Comparison of ENCODE assay signal across 10 cellular contexts in genomic region chr2:23636412-23636811, GRCh38.
DNase-seq lines count a peak whose midpoint lies in the region; TF ChIP-seq lines count a peak whose summit lies in the region.
"Had no signal": no experiment of that assay in that cellular context is flagged by ENCODE, and none has a peak within 500 bp of the region (broad histone marks: within the 10 kb centered on the region; RNA-seq: fewer than 3 reads in every experiment).

No MANE protein-coding gene starts in this region.

- no peak overlapping the region for H3K27ac Mint-ChIP-seq in activated T-helper 2 cell treated with anti-CD3 and anti-CD28 coated beads, Interferon-gamma antibody, Interleukin-2, Interleukin-4, amounts not matched to agents 10 μg/mL and 5 μg/mL and 100 μg/mL, durations not matched to agents 14 hours and 24 hours and 36 hours
- H3K27ac Mint-ChIP-seq in CD14-positive monocyte, result peak overlapping the region in 2 of 7 donors; percentile 24 to 33
- H3K27ac Mint-ChIP-seq in nephron progenitor cell, result no peak overlapping the region

- H3K9ac ChIP-seq in parathyroid adenoma, result no peak overlapping the region

- H3K9me3 ChIP-seq in parathyroid adenoma (ENCODE audit: control insufficient read depth, low read length), result no peaks in the 10 kb centered on the region

- DNase-seq in G401 (ENCODE audit: low spot score), result peak; percentile 27
- peak; percentile 36 for DNase-seq in OCI-M1 (lab: John Stamatoyannopoulos, UW)
- peak; percentile 48 for DNase-seq in fibroblast of the aortic adventitia (ENCODE audit: low read depth)
- no peak for DNase-seq in stimulated activated CD4-positive, alpha-beta T cell treated with anti-CD3 and anti-CD28 coated beads, Interleukin-2, amount 100 ng/mL, for 48 hours
- DNase-seq in activated T-helper 2 cell treated with anti-CD3 and anti-CD28 coated beads, Interferon-gamma antibody, Interleukin-2, Interleukin-4, amounts not matched to agents 10 μg/mL and 5 μg/mL and 100 μg/mL, durations not matched to agents 14 hours and 24 hours and 36 hours (ENCODE audit: low spot score), result no peak
- DNase-seq in CD14-positive monocyte (ENCODE audit: low spot score), result no peak
- no peak for DNase-seq in nephron progenitor cell
- DNase-seq: activated CD4-positive, alpha-beta T cell treated with anti-CD3 and anti-CD28 coated beads for 4 hours; NCI-H2081 treated with DMSO at 0.1 percent for 48 hours had no signal

- H3K27ac ChIP-seq in parathyroid adenoma, result no peak overlapping the region

- no peak overlapping the region for H3K4me3 Mint-ChIP-seq in activated T-helper 2 cell treated with anti-CD3 and anti-CD28 coated beads, Interferon-gamma antibody, Interleukin-2, Interleukin-4, amounts not matched to agents 10 μg/mL and 5 μg/mL and 100 μg/mL, durations not matched to agents 14 hours and 24 hours and 36 hours (ENCODE audit: low read depth)
- no peak overlapping the region for H3K4me3 Mint-ChIP-seq in CD14-positive monocyte
- H3K4me3 Mint-ChIP-seq in nephron progenitor cell, result no peak overlapping the region

- no peaks in the 10 kb centered on the region for H3K79me2 ChIP-seq in parathyroid adenoma

- no peaks in the 10 kb centered on the region for H3K4me1 ChIP-seq in parathyroid adenoma

- no peaks in the 10 kb centered on the region for H3K36me3 ChIP-seq in parathyroid adenoma (ENCODE audit: control insufficient read depth, insufficient read depth, low read length)

- peak overlapping the region; percentile 24 for H2AFZ ChIP-seq in parathyroid adenoma

- H3K27me3 Mint-ChIP-seq in activated T-helper 2 cell treated with anti-CD3 and anti-CD28 coated beads, Interferon-gamma antibody, Interleukin-2, Interleukin-4, amounts not matched to agents 10 μg/mL and 5 μg/mL and 100 μg/mL, durations not matched to agents 14 hours and 24 hours and 36 hours (ENCODE audit: low read depth), result no peaks in the 10 kb centered on the region
- H3K27me3 Mint-ChIP-seq in CD14-positive monocyte (ENCODE audit: low read depth in 3 of 3) (peaks cover 3 to 6% (median 5%) of the 10 kb centered on the region in 3 donors), nephron progenitor cell (ENCODE audit: low read depth, poor library complexity) (peaks cover 4% of the 10 kb centered on the region)

- H3K9me3 Mint-ChIP-seq in activated T-helper 2 cell treated with anti-CD3 and anti-CD28 coated beads, Interferon-gamma antibody, Interleukin-2, Interleukin-4, amounts not matched to agents 10 μg/mL and 5 μg/mL and 100 μg/mL, durations not matched to agents 14 hours and 24 hours and 36 hours, result no peaks in the 10 kb centered on the region
- H3K9me3 Mint-ChIP-seq in CD14-positive monocyte (peaks cover 0 to 5% (median 0%) of the 10 kb centered on the region in 7 donors), nephron progenitor cell (no peaks in the 10 kb centered on the region)

- no peaks in the 10 kb centered on the region for H3K4me1 Mint-ChIP-seq in activated T-helper 2 cell treated with anti-CD3 and anti-CD28 coated beads, Interferon-gamma antibody, Interleukin-2, Interleukin-4, amounts not matched to agents 10 μg/mL and 5 μg/mL and 100 μg/mL, durations not matched to agents 14 hours and 24 hours and 36 hours (ENCODE audit: low read depth)
- H3K4me1 Mint-ChIP-seq in CD14-positive monocyte (no peaks in the 10 kb centered on the region), nephron progenitor cell (peaks cover 31% of the 10 kb centered on the region)

- no peaks in the 10 kb centered on the region for H3K36me3 Mint-ChIP-seq in activated T-helper 2 cell treated with anti-CD3 and anti-CD28 coated beads, Interferon-gamma antibody, Interleukin-2, Interleukin-4, amounts not matched to agents 10 μg/mL and 5 μg/mL and 100 μg/mL, durations not matched to agents 14 hours and 24 hours and 36 hours (ENCODE audit: low read depth)
- H3K36me3 Mint-ChIP-seq in CD14-positive monocyte (no peaks in the 10 kb centered on the region), nephron progenitor cell (ENCODE audit: low read depth) (no peaks in the 10 kb centered on the region)

- in situ Hi-C loops in G401 (cut with HindIII; ENCODE audit: low sequenced_read_pairs), result no loop called here

- H3K4me3 ChIP-seq in fibroblast of the aortic adventitia (ENCODE audit: low read depth, low read length) (no peak overlapping the region), parathyroid adenoma (ENCODE audit: low read depth, low read length) (no peak overlapping the region)

- H3K27me3 ChIP-seq in parathyroid adenoma (ENCODE audit: control insufficient read depth, insufficient read depth, low read length), result no peaks in the 10 kb centered on the region

- intact Hi-C loops in activated T-helper 2 cell treated with anti-CD3 and anti-CD28 coated beads, Interferon-gamma antibody, Interleukin-2, Interleukin-4, amounts not matched to agents 10 μg/mL and 5 μg/mL and 100 μg/mL, durations not matched to agents 14 hours and 24 hours and 36 hours (cut with micrococcal nuclease), result no loop called here
- intact Hi-C loops in CD14-positive monocyte (cut with micrococcal nuclease), result no loop called here

- TF ChIP-seq CTCF in fibroblast of the aortic adventitia (IDR thresholded peaks at IDR 0.05; ENCODE audit: insufficient read depth, low read length), result peak; percentile 40
- peak; percentile 51 for TF ChIP-seq CTCF in parathyroid adenoma (IDR thresholded peaks at IDR 0.05)
- no peak for TF ChIP-seq CTCF in CD14-positive monocyte (IDR thresholded peaks at IDR 0.05)
- TF ChIP-seq CTCF in nephron progenitor cell (IDR thresholded peaks at IDR 0.05), result no peak

- H3K4me2 ChIP-seq in parathyroid adenoma (ENCODE audit: low read length), result no peak overlapping the region

Comparison
In these comparisons a context has a peak if more than half of its experiments do, and no peak if none do; other contexts are left out.
1. DNase-seq: peak in G401 (single experiment), OCI-M1 (single experiment) and fibroblast of the aortic adventitia (single experiment); none in stimulated activated CD4-positive, alpha-beta T cell treated with anti-CD3 and anti-CD28 coated beads, Interleukin-2, amount 100 ng/mL, for 48 hours (0 of 2), activated T-helper 2 cell treated with anti-CD3 and anti-CD28 coated beads, Interferon-gamma antibody, Interleukin-2, Interleukin-4, amounts not matched to agents 10 μg/mL and 5 μg/mL and 100 μg/mL, durations not matched to agents 14 hours and 24 hours and 36 hours (single experiment), CD14-positive monocyte (single experiment) and nephron progenitor cell (single experiment).
2. CTCF ChIP-seq: peak in fibroblast of the aortic adventitia (single experiment) and parathyroid adenoma (single experiment); none in CD14-positive monocyte (single experiment) and nephron progenitor cell (single experiment).